Comparison of ENCODE assay signal across 1 cellular context in the genomic region with DNA sequence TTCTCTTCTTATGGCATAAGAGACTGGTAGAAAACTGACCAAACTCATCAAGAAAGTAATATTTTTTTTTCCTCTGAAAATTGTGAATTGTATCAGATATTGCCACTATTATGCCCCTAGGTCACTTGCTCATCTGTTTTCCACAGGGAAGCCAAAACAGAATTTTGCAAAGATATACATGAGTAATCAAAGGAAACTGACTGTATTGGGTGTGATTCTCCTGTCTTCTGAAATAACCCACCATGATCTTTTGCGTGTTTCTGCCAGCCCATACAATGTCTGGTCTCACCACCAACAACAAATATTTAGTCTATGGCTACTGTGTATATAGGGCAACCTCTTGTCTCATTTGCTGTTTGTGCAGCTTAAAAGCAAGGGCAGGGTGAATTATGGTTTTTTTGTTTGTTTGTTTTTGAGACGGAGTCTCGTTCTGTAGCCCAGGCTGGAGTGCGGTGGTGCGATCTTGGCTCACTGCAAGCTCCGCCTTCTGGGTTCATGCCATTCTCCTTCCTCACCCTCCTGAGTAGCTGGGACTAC.
TF ChIP-seq lines count a peak whose summit lies in the region.

No MANE protein-coding gene starts in this region.

TF ChIP-seq in A549, 52 proteins besides CTCF, POLR2A, EP300 and RAD21 (continued from another document):
- TF ChIP-seq, protein P1, sequence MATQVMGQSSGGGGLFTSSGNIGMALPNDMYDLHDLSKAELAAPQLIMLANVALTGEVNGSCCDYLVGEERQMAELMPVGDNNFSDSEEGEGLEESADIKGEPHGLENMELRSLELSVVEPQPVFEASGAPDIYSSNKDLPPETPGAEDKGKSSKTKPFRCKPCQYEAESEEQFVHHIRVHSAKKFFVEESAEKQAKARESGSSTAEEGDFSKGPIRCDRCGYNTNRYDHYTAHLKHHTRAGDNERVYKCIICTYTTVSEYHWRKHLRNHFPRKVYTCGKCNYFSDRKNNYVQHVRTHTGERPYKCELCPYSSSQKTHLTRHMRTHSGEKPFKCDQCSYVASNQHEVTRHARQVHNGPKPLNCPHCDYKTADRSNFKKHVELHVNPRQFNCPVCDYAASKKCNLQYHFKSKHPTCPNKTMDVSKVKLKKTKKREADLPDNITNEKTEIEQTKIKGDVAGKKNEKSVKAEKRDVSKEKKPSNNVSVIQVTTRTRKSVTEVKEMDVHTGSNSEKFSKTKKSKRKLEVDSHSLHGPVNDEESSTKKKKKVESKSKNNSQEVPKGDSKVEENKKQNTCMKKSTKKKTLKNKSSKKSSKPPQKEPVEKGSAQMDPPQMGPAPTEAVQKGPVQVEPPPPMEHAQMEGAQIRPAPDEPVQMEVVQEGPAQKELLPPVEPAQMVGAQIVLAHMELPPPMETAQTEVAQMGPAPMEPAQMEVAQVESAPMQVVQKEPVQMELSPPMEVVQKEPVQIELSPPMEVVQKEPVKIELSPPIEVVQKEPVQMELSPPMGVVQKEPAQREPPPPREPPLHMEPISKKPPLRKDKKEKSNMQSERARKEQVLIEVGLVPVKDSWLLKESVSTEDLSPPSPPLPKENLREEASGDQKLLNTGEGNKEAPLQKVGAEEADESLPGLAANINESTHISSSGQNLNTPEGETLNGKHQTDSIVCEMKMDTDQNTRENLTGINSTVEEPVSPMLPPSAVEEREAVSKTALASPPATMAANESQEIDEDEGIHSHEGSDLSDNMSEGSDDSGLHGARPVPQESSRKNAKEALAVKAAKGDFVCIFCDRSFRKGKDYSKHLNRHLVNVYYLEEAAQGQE (IDR thresholded peaks at IDR 0.05), result no peak
- TF ChIP-seq, protein P2, sequence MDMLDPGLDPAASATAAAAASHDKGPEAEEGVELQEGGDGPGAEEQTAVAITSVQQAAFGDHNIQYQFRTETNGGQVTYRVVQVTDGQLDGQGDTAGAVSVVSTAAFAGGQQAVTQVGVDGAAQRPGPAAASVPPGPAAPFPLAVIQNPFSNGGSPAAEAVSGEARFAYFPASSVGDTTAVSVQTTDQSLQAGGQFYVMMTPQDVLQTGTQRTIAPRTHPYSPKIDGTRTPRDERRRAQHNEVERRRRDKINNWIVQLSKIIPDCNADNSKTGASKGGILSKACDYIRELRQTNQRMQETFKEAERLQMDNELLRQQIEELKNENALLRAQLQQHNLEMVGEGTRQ (IDR thresholded peaks at IDR 0.05), result no peak
- TF ChIP-seq ZNF302 (CRISPR knock-in tag; IDR thresholded peaks at IDR 0.05) (no peak), MAZ (IDR thresholded peaks at IDR 0.05; ENCODE audit: borderline replicate concordance, low read depth, low read length) (no peak), RCOR1 (IDR thresholded peaks at IDR 0.05; ENCODE audit: low read depth, low read length) (no peak), NFE2L2 (conservative IDR thresholded peaks at IDR 0.05; ENCODE audit: low read length) (no peak), NPAS2 (CRISPR knock-in tag; IDR thresholded peaks at IDR 0.05; ENCODE audit: borderline replicate concordance) (no peak), ESRRA (IDR thresholded peaks at IDR 0.05; ENCODE audit: borderline replicate concordance, low read length) (no peak), NR3C1 (IDR thresholded peaks at IDR 0.05) (no peak), GATA3 (IDR thresholded peaks at IDR 0.05; ENCODE audit: borderline replicate concordance) (no peak)
